Comparison of ENCODE assay signal across 8 cellular contexts in the genomic region with DNA sequence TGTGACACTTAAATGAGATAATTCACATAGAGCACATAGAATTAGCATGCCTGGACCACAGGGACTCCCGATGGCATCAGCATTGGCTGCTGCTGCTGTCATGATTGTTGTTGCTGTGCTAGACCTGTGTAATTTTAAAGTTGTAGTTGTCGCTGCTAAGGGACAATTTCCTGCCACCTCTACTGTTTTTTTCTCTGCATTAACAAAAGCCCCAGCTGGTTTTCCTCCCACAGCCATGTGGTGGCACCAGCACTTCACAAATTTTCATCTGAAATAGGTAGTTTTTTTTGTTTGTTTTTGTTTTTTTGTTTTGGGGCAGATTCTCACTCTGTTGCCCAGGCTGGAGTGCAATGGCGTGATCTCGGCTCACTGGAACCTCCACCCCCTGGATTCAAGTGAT. TPM values are rescaled to one million over a fixed set of nuclear protein-coding genes. Genes with fewer than 3 reads are reported as not detected.
A peak's percentile ranks its signal among the peaks of the same experiment; 100 is the strongest.
DNase-seq lines count a peak whose midpoint lies in the region; ATAC-seq and TF ChIP-seq lines count a peak whose summit lies in the region.

No MANE protein-coding gene starts in this region.

- no peak for TF ChIP-seq EP300 in Ishikawa (IDR thresholded peaks at IDR 0.05; ENCODE audit: borderline replicate concordance)

- CTCF ChIA-PET in CD8-positive, alpha-beta T cell (lab: Charles Lee), result interaction anchor here (0.6 to 6.5 kb wide), 20 partner anchors 13 to 1791 kb away, joined by 3 to 63 read pairs (median 4); no protein-coding TSS in a partner anchor

- peak overlapping the region; percentile 73 for H3K27ac Mint-ChIP-seq in CD8-positive, alpha-beta T cell
- H3K27ac Mint-ChIP-seq in type B pancreatic cell, result no peak overlapping the region

- intact Hi-C loops in CD8-positive, alpha-beta T cell (cut with DNase I, micrococcal nuclease), result loop anchor here (1.0 to 10.0 kb wide), 11 partner anchors 59 to 542 kb away; no protein-coding TSS in a partner anchor
- intact Hi-C loops in lower lobe of right lung (cut with DNase I), result no loop called here

- H3K27me3 ChIP-seq in CD8-positive, alpha-beta T cell (ENCODE audit: insufficient read depth, low read length), result no peaks in the 10 kb centered on the region
- H3K27me3 ChIP-seq in lower lobe of right lung (ENCODE audit: low read depth), result peaks cover 4% of the 10 kb centered on the region

- peak; percentile 83 for TF ChIP-seq CTCF in CD8-positive, alpha-beta T cell (IDR thresholded peaks at IDR 0.05)
- TF ChIP-seq CTCF in lower lobe of right lung (IDR thresholded peaks at IDR 0.05) (peak; percentile 66), type B pancreatic cell (conservative IDR thresholded peaks at IDR 0.05) (peak; percentile 77)

- H3K4me1 ChIP-seq in CD8-positive, alpha-beta T cell (ENCODE audit: insufficient read depth, low read length), result peaks cover 4% of the 10 kb centered on the region
- no peaks in the 10 kb centered on the region for H3K4me1 ChIP-seq in lower lobe of right lung

- POLR2A ChIA-PET in CD8-positive, alpha-beta T cell (lab: Charles Lee), result interaction anchor here (0.6 to 1.1 kb wide), 2 partner anchors 29 to 144 kb away, joined by 3 read pairs; no protein-coding TSS in a partner anchor

- peak; percentile 77 for ATAC-seq in CD8-positive, alpha-beta T cell
- peak; percentile 73 for ATAC-seq in GM18868 (IDR thresholded peaks at IDR 0.05; ENCODE audit: unreplicated experiment)
- no peak for ATAC-seq in lower lobe of right lung

- H3K27ac ChIP-seq in CD8-positive, alpha-beta T cell (ENCODE audit: low read depth, low read length), result no peak overlapping the region
- H3K27ac ChIP-seq in lower lobe of right lung, result no peak overlapping the region

- peak; percentile 90 for TF ChIP-seq RAD21 in Ishikawa (IDR thresholded peaks at IDR 0.05; ENCODE audit: low read depth)

- H3K36me3 ChIP-seq in CD8-positive, alpha-beta T cell (ENCODE audit: insufficient read depth, low read length), result no peaks in the 10 kb centered on the region
- H3K36me3 ChIP-seq in lower lobe of right lung, result no peaks in the 10 kb centered on the region

- no peak overlapping the region for H3K4me3 Mint-ChIP-seq in CD8-positive, alpha-beta T cell
- no peak overlapping the region for H3K4me3 Mint-ChIP-seq in type B pancreatic cell

- H3K36me3 Mint-ChIP-seq in CD8-positive, alpha-beta T cell, result no peaks in the 10 kb centered on the region
- H3K36me3 Mint-ChIP-seq in type B pancreatic cell, result no peaks in the 10 kb centered on the region

- H3K27me3 Mint-ChIP-seq in CD8-positive, alpha-beta T cell (ENCODE audit: low read depth), result no peaks in the 10 kb centered on the region
- H3K27me3 Mint-ChIP-seq in type B pancreatic cell, result no peaks in the 10 kb centered on the region

- H3K4me3 ChIP-seq in CD8-positive, alpha-beta T cell (ENCODE audit: low read depth, low read length), result no peak overlapping the region
- H3K4me3 ChIP-seq in lower lobe of right lung, result no peak overlapping the region

- no peaks in the 10 kb centered on the region for H3K9me3 ChIP-seq in CD8-positive, alpha-beta T cell (ENCODE audit: low read length)
- no peaks in the 10 kb centered on the region for H3K9me3 ChIP-seq in lower lobe of right lung

- H3K9me3 Mint-ChIP-seq in CD8-positive, alpha-beta T cell, result no peaks in the 10 kb centered on the region
- no peaks in the 10 kb centered on the region for H3K9me3 Mint-ChIP-seq in type B pancreatic cell

- H3K4me1 Mint-ChIP-seq in CD8-positive, alpha-beta T cell (ENCODE audit: low read depth), result peaks cover 15% of the 10 kb centered on the region
- H3K4me1 Mint-ChIP-seq in type B pancreatic cell (ENCODE audit: unreplicated experiment), result peaks cover 5% of the 10 kb centered on the region

- DNase-seq in CD8-positive, alpha-beta T cell, result peak; percentile 11 to 69 (median 48)
- DNase-seq in T-helper 9 cell, result peak; percentile 9
- peak; percentile 52 for DNase-seq in central memory CD4-positive, alpha-beta T cell
- no peak for DNase-seq in lower lobe of right lung
- no peak for DNase-seq in type B pancreatic cell (ENCODE audit: extremely low spot score, unreplicated experiment)
- no peak for DNase-seq in middle frontal gyrus (ENCODE audit: extremely low spot score, low spot score)

TF ChIP-seq in Ishikawa, 13 proteins besides CTCF, POLR2A, EP300 and RAD21:
- TF ChIP-seq TCF12 (IDR thresholded peaks at IDR 0.05; ENCODE audit: low read depth) (no peak), FOXM1 (IDR thresholded peaks at IDR 0.05; ENCODE audit: borderline replicate concordance, low read depth) (no peak), CEBPB (IDR thresholded peaks at IDR 0.05) (no peak), ZBTB7A (IDR thresholded peaks at IDR 0.05; ENCODE audit: low read depth) (no peak), TAF1 (IDR thresholded peaks at IDR 0.05; ENCODE audit: low read depth) (no peak), NFIC (IDR thresholded peaks at IDR 0.05) (no peak), CREB1 (IDR thresholded peaks at IDR 0.05; ENCODE audit: low read depth) (no peak), YY1 (IDR thresholded peaks at IDR 0.05; ENCODE audit: low read depth) (no peak)
- TF ChIP-seq, protein P1, sequence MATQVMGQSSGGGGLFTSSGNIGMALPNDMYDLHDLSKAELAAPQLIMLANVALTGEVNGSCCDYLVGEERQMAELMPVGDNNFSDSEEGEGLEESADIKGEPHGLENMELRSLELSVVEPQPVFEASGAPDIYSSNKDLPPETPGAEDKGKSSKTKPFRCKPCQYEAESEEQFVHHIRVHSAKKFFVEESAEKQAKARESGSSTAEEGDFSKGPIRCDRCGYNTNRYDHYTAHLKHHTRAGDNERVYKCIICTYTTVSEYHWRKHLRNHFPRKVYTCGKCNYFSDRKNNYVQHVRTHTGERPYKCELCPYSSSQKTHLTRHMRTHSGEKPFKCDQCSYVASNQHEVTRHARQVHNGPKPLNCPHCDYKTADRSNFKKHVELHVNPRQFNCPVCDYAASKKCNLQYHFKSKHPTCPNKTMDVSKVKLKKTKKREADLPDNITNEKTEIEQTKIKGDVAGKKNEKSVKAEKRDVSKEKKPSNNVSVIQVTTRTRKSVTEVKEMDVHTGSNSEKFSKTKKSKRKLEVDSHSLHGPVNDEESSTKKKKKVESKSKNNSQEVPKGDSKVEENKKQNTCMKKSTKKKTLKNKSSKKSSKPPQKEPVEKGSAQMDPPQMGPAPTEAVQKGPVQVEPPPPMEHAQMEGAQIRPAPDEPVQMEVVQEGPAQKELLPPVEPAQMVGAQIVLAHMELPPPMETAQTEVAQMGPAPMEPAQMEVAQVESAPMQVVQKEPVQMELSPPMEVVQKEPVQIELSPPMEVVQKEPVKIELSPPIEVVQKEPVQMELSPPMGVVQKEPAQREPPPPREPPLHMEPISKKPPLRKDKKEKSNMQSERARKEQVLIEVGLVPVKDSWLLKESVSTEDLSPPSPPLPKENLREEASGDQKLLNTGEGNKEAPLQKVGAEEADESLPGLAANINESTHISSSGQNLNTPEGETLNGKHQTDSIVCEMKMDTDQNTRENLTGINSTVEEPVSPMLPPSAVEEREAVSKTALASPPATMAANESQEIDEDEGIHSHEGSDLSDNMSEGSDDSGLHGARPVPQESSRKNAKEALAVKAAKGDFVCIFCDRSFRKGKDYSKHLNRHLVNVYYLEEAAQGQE (IDR thresholded peaks at IDR 0.05; ENCODE audit: low read depth), result no peak
- TF ChIP-seq, protein P2, sequence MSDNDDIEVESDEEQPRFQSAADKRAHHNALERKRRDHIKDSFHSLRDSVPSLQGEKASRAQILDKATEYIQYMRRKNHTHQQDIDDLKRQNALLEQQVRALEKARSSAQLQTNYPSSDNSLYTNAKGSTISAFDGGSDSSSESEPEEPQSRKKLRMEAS (IDR thresholded peaks at IDR 0.05), result no peak
- TF ChIP-seq, protein P3, sequence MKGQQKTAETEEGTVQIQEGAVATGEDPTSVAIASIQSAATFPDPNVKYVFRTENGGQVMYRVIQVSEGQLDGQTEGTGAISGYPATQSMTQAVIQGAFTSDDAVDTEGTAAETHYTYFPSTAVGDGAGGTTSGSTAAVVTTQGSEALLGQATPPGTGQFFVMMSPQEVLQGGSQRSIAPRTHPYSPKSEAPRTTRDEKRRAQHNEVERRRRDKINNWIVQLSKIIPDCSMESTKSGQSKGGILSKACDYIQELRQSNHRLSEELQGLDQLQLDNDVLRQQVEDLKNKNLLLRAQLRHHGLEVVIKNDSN (IDR thresholded peaks at IDR 0.05), result no peak
TF ChIP-seq in Ishikawa: peak in this region for 0.

RNA-seq across cellular contexts. Expression of a gene that starts 25.4 kb away (rescaled TPM):
- total RNA-seq in CD8-positive, alpha-beta T cell, result 1 to 10 TPM; 4.6 to 5.1 TPM
- 33.3 TPM for total RNA-seq in lower lobe of right lung
- total RNA-seq in type B pancreatic cell (ENCODE audit: low replicate concordance), result 73.5 and 89.2 TPM in 2 replicates

RNA-seq across cellular contexts. Expression of a gene that starts 26.4 kb away (rescaled TPM):
- not detected for total RNA-seq in CD8-positive, alpha-beta T cell
- total RNA-seq in lower lobe of right lung, result 4.2 TPM
- 1.1 TPM in 1 of 2 replicates, not detected in the other for total RNA-seq in type B pancreatic cell (ENCODE audit: low replicate concordance)

RNA-seq across cellular contexts. Expression of a gene that starts 26.4 kb away (rescaled TPM):
- not detected for total RNA-seq in CD8-positive, alpha-beta T cell
- total RNA-seq in lower lobe of right lung, result 0.77 TPM
- 0.46 TPM in 1 of 2 replicates, not detected in the other for total RNA-seq in type B pancreatic cell (ENCODE audit: low replicate concordance)

Comparison
In these comparisons a context has a peak if more than half of its experiments do, and no peak if none do; other contexts are left out.
1. ATAC-seq: peak in CD8-positive, alpha-beta T cell (single experiment) and GM18868 (single experiment); none in lower lobe of right lung (0 of 2).
2. DNase-seq: peak in CD8-positive, alpha-beta T cell (7 of 7), T-helper 9 cell (single experiment) and central memory CD4-positive, alpha-beta T cell (single experiment); none in lower lobe of right lung (single experiment), type B pancreatic cell (single experiment) and middle frontal gyrus (single experiment).
3. Peak in every context shown above with its lines, with median percentiles within 50 percentile points of each other: CTCF ChIP-seq.